ENCODE assay signal across 13 cellular contexts in genomic region chr2:36441816-36442215, GRCh38.
A peak's percentile ranks its signal among the peaks of the same experiment; 100 is the strongest.
DNase-seq lines count a peak whose midpoint lies in the region; ATAC-seq and TF ChIP-seq lines count a peak whose summit lies in the region.
"Had no signal": no experiment of that assay in that cellular context is flagged by ENCODE, and none has a peak within 500 bp of the region (broad histone marks: within the 10 kb centered on the region; RNA-seq: fewer than 3 reads in every experiment).

No MANE protein-coding gene starts in this region.

- H3K14ac ChIP-seq in IMR-90 (replicated peaks; ENCODE audit: low read depth, low read length) = 0 out of 2 replicates have a peak overlapping the region, but pooled peaks have one; percentile 12

- peak; percentile 42 for DNase-seq in ELR (ENCODE audit: low read depth)
- DNase-seq in IMR-90 = peak; percentile 59
- DNase-seq in brain microvascular endothelial cell = no peak
- DNase-seq in osteoblast (ENCODE audit: insufficient read length, low spot score, missing footprints) = peak; percentile 82
- DNase-seq in activated effector memory CD4-positive, alpha-beta T cell treated with Interleukin-2 at 50 U/mL for 16 hours = no peak
- DNase-seq in NCI-H1048 (lab: John Stamatoyannopoulos, UW) = no peak
- no peak for DNase-seq in NCI-H345 (lab: John Stamatoyannopoulos, UW)
- no peak for DNase-seq in cerebellar nuclear complex (lab: John Stamatoyannopoulos, UW)
- DNase-seq: activated CD8-positive, alpha-beta memory T cell treated with anti-CD3 and anti-CD28 coated beads, Interleukin-2, amount 50 U/mL, for 48 hours; left ventricle myocardium superior; NCI-H1092 had no signal

- H3K56ac ChIP-seq in IMR-90 (ENCODE audit: extremely low read depth, insufficient read depth, low read length) = no peak overlapping the region

- H4K91ac ChIP-seq in IMR-90 (ENCODE audit: insufficient read depth, low read depth, low read length) = no peak overlapping the region

- H4K8ac ChIP-seq in IMR-90 (ENCODE audit: low read depth in 2 of 2, low read length in 2 of 2) = peak overlapping the region; percentile 4 to 32; a peak in 3 of 4 replicates

- TF ChIP-seq POLR2A in IMR-90 (IDR thresholded peaks at IDR 0.05; ENCODE audit: low read depth, low read length) = no peak

- no peak overlapping the region for H2AFZ ChIP-seq in IMR-90 (replicated peaks; ENCODE audit: low read length, poor library complexity)
- H2AFZ ChIP-seq in osteoblast (ENCODE audit: low read length) = no peak overlapping the region

- peak overlapping the region; percentile 3; the same call in 1 of the 2 replicates for H3K4ac ChIP-seq in IMR-90 (ENCODE audit: low read depth, low read length)

- H2BK120ac ChIP-seq in IMR-90 (ENCODE audit: low read depth, low read length) = peak overlapping the region; percentile 62; the same call in 1 of the 2 replicates

- H2BK20ac ChIP-seq in IMR-90 (ENCODE audit: low read depth, low read length) = peak overlapping the region; percentile 33; the same call in 1 of the 2 replicates

- no peak for TF ChIP-seq RAD21 in IMR-90 (IDR thresholded peaks at IDR 0.05; ENCODE audit: low read length)

- peaks cover 36% of the 10 kb centered on the region; the same call in 1 of the 2 replicates for H4K20me1 ChIP-seq in IMR-90 (ENCODE audit: insufficient read depth, low read length)
- peaks cover 3% of the 10 kb centered on the region for H4K20me1 ChIP-seq in osteoblast (ENCODE audit: insufficient read depth, low read length)

- H3K9me3 ChIP-seq in IMR-90 (ENCODE audit: control insufficient read depth, insufficient read depth, low read length) = no peaks in the 10 kb centered on the region
- no peaks in the 10 kb centered on the region for H3K9me3 ChIP-seq in osteoblast (ENCODE audit: low read depth, low read length)
- H3K9me3 ChIP-seq: SJSA1, tibial nerve had no signal

- no TSS peak for BruUV-seq in IMR-90 (replicated peaks; lab: Mats Ljungman, UMichigan)

- H3K4me2 ChIP-seq in IMR-90 (ENCODE audit: low read depth, low read length) = peak overlapping the region; percentile 61; the same call in 1 of the 2 replicates
- H3K4me2 ChIP-seq in osteoblast (ENCODE audit: insufficient read depth, low read length) = peak overlapping the region; percentile 28

- POLR2A ChIA-PET in IMR-90 (lab: Charles Lee; ENCODE audit: unreplicated experiment) = no interaction called here

- H3K23ac ChIP-seq in IMR-90 (ENCODE audit: low read depth, low read length) = peak overlapping the region; percentile 73; the same call in 1 of the 2 replicates

- no peak overlapping the region for H2AK5ac ChIP-seq in IMR-90 (ENCODE audit: low read depth, low read length)

- in situ Hi-C loops in IMR-90 (cut with MboI; ENCODE audit: low sequenced_read_pairs) (no loop called here), brain microvascular endothelial cell (cut with HindIII; ENCODE audit: low pct_ligation_motif_present, low sequenced_read_pairs) (no loop called here)

- H2AK9ac ChIP-seq in IMR-90 (replicated peaks; ENCODE audit: low read depth, low read length, poor library complexity) = no peak overlapping the region

- H3K27ac ChIP-seq in IMR-90 (ENCODE audit: insufficient read depth, low read length) (no peak overlapping the region), brain microvascular endothelial cell (peak overlapping the region; percentile 60), osteoblast (ENCODE audit: low read depth, low read length) (peak overlapping the region; percentile 87)
- H3K27ac ChIP-seq: SJSA1 had no signal

- H3K79me1 ChIP-seq in IMR-90 (ENCODE audit: low read depth in 1 of 2, low read length in 2 of 2) = peaks cover 51 to 77% of the 10 kb centered on the region in 2 experiments

- peak overlapping the region; percentile 17; the same call in 1 of the 2 replicates for H3K18ac ChIP-seq in IMR-90 (ENCODE audit: low read depth, low read length)

- peaks cover 27% of the 10 kb centered on the region for H3K36me3 ChIP-seq in IMR-90 (ENCODE audit: control insufficient read depth, insufficient read depth, low read length)
- H3K36me3 ChIP-seq in brain microvascular endothelial cell (replicated peaks) = peaks cover 43% of the 10 kb centered on the region
- H3K36me3 ChIP-seq in osteoblast (ENCODE audit: insufficient read depth, low read length) = peaks cover 71% of the 10 kb centered on the region

- H3K27me3 ChIP-seq in IMR-90 (ENCODE audit: control insufficient read depth, insufficient read depth, low read length) (no peaks in the 10 kb centered on the region), brain microvascular endothelial cell (replicated peaks) (no peaks in the 10 kb centered on the region), osteoblast (ENCODE audit: insufficient read depth, low read length) (no peaks in the 10 kb centered on the region)
- H3K27me3 ChIP-seq: SJSA1, tibial nerve had no signal

- peak overlapping the region; percentile 58 for H2BK5ac ChIP-seq in IMR-90 (ENCODE audit: low read depth, low read length, poor library complexity, severe bottlenecking)

- peaks cover 21% of the 10 kb centered on the region for H3K4me1 ChIP-seq in IMR-90 (ENCODE audit: control insufficient read depth, insufficient read depth, low read length)
- H3K4me1 ChIP-seq in osteoblast (ENCODE audit: insufficient read depth, low read length) = peaks cover 67% of the 10 kb centered on the region

- H3K9ac ChIP-seq in IMR-90 (ENCODE audit: low read depth, low read length) = no peak overlapping the region

- no peak for TF ChIP-seq CTCF in IMR-90 (conservative IDR thresholded peaks at IDR 0.05; ENCODE audit: low read depth, low read length)
- TF ChIP-seq CTCF in brain microvascular endothelial cell (IDR thresholded peaks at IDR 0.05; ENCODE audit: low read depth, low read length, missing control alignments) = no peak
- no peak for TF ChIP-seq CTCF in osteoblast (IDR thresholded peaks at IDR 0.05; ENCODE audit: extremely low read depth, low read depth, low read length)

- CTCF ChIA-PET in IMR-90 (lab: Yijun Ruan, JAX) = no interaction called here

- peaks cover 38% of the 10 kb centered on the region for H3K9me1 ChIP-seq in IMR-90 (ENCODE audit: insufficient read depth, low read length)

- dilution Hi-C loops in IMR-90 (cut with HindIII; ENCODE audit: low sequenced_read_pairs, unreplicated experiment) = no loop called here

- no peak for ATAC-seq in IMR-90 (ENCODE audit: low read depth)

- intact Hi-C loops in IMR-90 (cut with micrococcal nuclease) = no loop called here

- H3K79me2 ChIP-seq in osteoblast (ENCODE audit: insufficient read depth, low read length) = peaks cover 79% of the 10 kb centered on the region

- 8% methylated on average over 2 of the region's 6 CpGs; no CpG with 5 or more reads in 1 of the 2 experiments for WGBS in IMR-90 (ENCODE audit: extremely low coverage in 2 of 2, insufficient read length in 1 of 2), 2 experiments

- H4K5ac ChIP-seq in IMR-90 (ENCODE audit: low read depth, low read length) = no peak overlapping the region; the same call in 1 of the 2 replicates

- H3K4me3 ChIP-seq in IMR-90 (ENCODE audit: insufficient read depth, low read depth, low read length) (no peak overlapping the region), brain microvascular endothelial cell (ENCODE audit: low read depth, low read length) (no peak overlapping the region), osteoblast (ENCODE audit: insufficient read depth, low read length) (no peak overlapping the region)
- H3K4me3 ChIP-seq: SJSA1, tibial nerve had no signal

- no peak overlapping the region for H2BK15ac ChIP-seq in IMR-90 (ENCODE audit: low read depth, low read length)

TF ChIP-seq in IMR-90, 13 proteins besides CTCF, POLR2A, EP300 and RAD21:
- TF ChIP-seq BHLHE40 (IDR thresholded peaks at IDR 0.05; ENCODE audit: low read depth, low read length) = peak; percentile 39; the same call in 1 of the 2 replicates
- TF ChIP-seq MAFK (IDR thresholded peaks at IDR 0.05; ENCODE audit: low read depth, low read length) = no peak
- TF ChIP-seq RCOR1 (IDR thresholded peaks at IDR 0.05; ENCODE audit: insufficient replicate concordance, low read length) = no peak
- no peak for TF ChIP-seq MAZ (IDR thresholded peaks at IDR 0.05; ENCODE audit: borderline replicate concordance, low read depth, low read length)
- TF ChIP-seq CHD1 (IDR thresholded peaks at IDR 0.05; ENCODE audit: low read depth, low read length) = no peak
- no peak for TF ChIP-seq USF2 (IDR thresholded peaks at IDR 0.05; ENCODE audit: low read depth, low read length)
- TF ChIP-seq FOS (IDR thresholded peaks at IDR 0.05; ENCODE audit: low read depth, low read length) = no peak
- TF ChIP-seq RFX5 (IDR thresholded peaks at IDR 0.05; ENCODE audit: low read depth, low read length) = no peak
- no peak; the same call in 1 of the 2 replicates for TF ChIP-seq NFE2L2 (IDR thresholded peaks at IDR 0.05; ENCODE audit: low read depth, low read length)
- peak; percentile 56; the same call in 1 of the 2 replicates for TF ChIP-seq CEBPB (IDR thresholded peaks at IDR 0.05; ENCODE audit: low read depth, low read length)
- no peak for TF ChIP-seq MXI1 (IDR thresholded peaks at IDR 0.05; ENCODE audit: borderline replicate concordance, low read depth, low read length)
- no peak for TF ChIP-seq SMC3 (IDR thresholded peaks at IDR 0.05; ENCODE audit: low read depth, low read length)
- TF ChIP-seq ELK1 (IDR thresholded peaks at IDR 0.05; ENCODE audit: borderline replicate concordance, low read depth, low read length) = no peak

Comparison
In these comparisons a context has a peak if more than half of its experiments do, and no peak if none do; other contexts are left out.
1. DNase-seq: peak in ELR (single experiment), IMR-90 (single experiment) and osteoblast (single experiment); none in brain microvascular endothelial cell (single experiment), activated effector memory CD4-positive, alpha-beta T cell treated with Interleukin-2 at 50 U/mL for 16 hours (single experiment), NCI-H1048 (single experiment), NCI-H345 (single experiment) and cerebellar nuclear complex (0 of 2).